In genomic region chr3:75781079-75781745, GRCh38 we compare ENCODE assay signal across 25 cellular contexts. TPM values are rescaled to one million over a fixed set of nuclear protein-coding genes. Genes with fewer than 3 reads are reported as not detected.
DNase-seq lines count a peak whose midpoint lies in the region; ATAC-seq and TF ChIP-seq lines count a peak whose summit lies in the region.
"Had no signal": no experiment of that assay in that cellular context is flagged by ENCODE, and none has a peak within 500 bp of the region (broad histone marks: within the 10 kb centered on the region; RNA-seq: fewer than 3 reads in every experiment).

No MANE protein-coding gene starts in this region.

- H3K27ac Mint-ChIP-seq in activated naive CD4-positive, alpha-beta T cell treated with anti-CD3 and anti-CD28 coated beads for 36 hours: peak overlapping the region; percentile 70
- peak overlapping the region; percentile 34 for H3K27ac Mint-ChIP-seq in stimulated activated memory B cell treated with anti-CD40 and anti-IgM and Interleukin-4, amounts not matched to agents 10 μg/mL and 1 μg/mL and 100 μg/mL, for 72 hours
- H3K27ac Mint-ChIP-seq: activated naive CD8-positive, alpha-beta T cell; memory B cell had no signal

- CTCF ChIA-PET in activated naive CD4-positive, alpha-beta T cell treated with anti-CD3 and anti-CD28 coated beads for 36 hours (lab: Charles Lee): no interaction called here

- H4K20me1 ChIP-seq in MM.1S (ENCODE audit: insufficient read depth, low read length): no peaks in the 10 kb centered on the region

- no peaks in the 10 kb centered on the region for H3K79me2 ChIP-seq in MM.1S (ENCODE audit: low read length)

- no peaks in the 10 kb centered on the region for H3F3A ChIP-seq in MM.1S (ENCODE audit: insufficient read depth, low read length)

- H3K4me3 Mint-ChIP-seq in activated naive CD4-positive, alpha-beta T cell treated with anti-CD3 and anti-CD28 coated beads for 36 hours: no peak overlapping the region
- no peak overlapping the region for H3K4me3 Mint-ChIP-seq in stimulated activated memory B cell treated with anti-CD40 and anti-IgM and Interleukin-4, amounts not matched to agents 10 μg/mL and 1 μg/mL and 100 μg/mL, for 72 hours
- H3K4me3 Mint-ChIP-seq: activated naive CD8-positive, alpha-beta T cell; central memory CD8-positive, alpha-beta T cell; memory B cell had no signal

- H3K27me3 Mint-ChIP-seq in activated naive CD4-positive, alpha-beta T cell treated with anti-CD3 and anti-CD28 coated beads for 36 hours (ENCODE audit: low read depth): no peaks in the 10 kb centered on the region
- peaks cover under 1% of the 10 kb centered on the region for H3K27me3 Mint-ChIP-seq in stimulated activated memory B cell treated with anti-CD40 and anti-IgM and Interleukin-4, amounts not matched to agents 10 μg/mL and 1 μg/mL and 100 μg/mL, for 72 hours
- H3K27me3 Mint-ChIP-seq: activated naive CD8-positive, alpha-beta T cell; central memory CD8-positive, alpha-beta T cell; memory B cell had no signal

- no peak overlapping the region for H3K27ac ChIP-seq in MM.1S (ENCODE audit: low read length)
- H3K27ac ChIP-seq: heart left ventricle, prostate gland, RWPE1, sigmoid colon, suprapubic skin, vagina had no signal

- TF ChIP-seq CTCF in MM.1S (IDR thresholded peaks at IDR 0.05; ENCODE audit: low read length) (no peak), choroid plexus epithelial cell (conservative IDR thresholded peaks at IDR 0.05; ENCODE audit: low read depth, low read length) (no peak)

- H3K36me3 Mint-ChIP-seq in activated naive CD4-positive, alpha-beta T cell treated with anti-CD3 and anti-CD28 coated beads for 36 hours (ENCODE audit: low read depth): peaks cover 81% of the 10 kb centered on the region
- peaks cover 68% of the 10 kb centered on the region for H3K36me3 Mint-ChIP-seq in stimulated activated memory B cell treated with anti-CD40 and anti-IgM and Interleukin-4, amounts not matched to agents 10 μg/mL and 1 μg/mL and 100 μg/mL, for 72 hours

- H3K9me3 ChIP-seq in MM.1S (replicated peaks; ENCODE audit: insufficient read depth, low read length): no peaks in the 10 kb centered on the region
- H3K9me3 ChIP-seq: prostate gland, SK-N-SH, suprapubic skin, vagina had no signal

- no peak overlapping the region for H3K4me3 ChIP-seq in MM.1S (ENCODE audit: low read length)
- no peak overlapping the region for H3K4me3 ChIP-seq in choroid plexus epithelial cell (ENCODE audit: low read depth, low read length)
- H3K4me3 ChIP-seq: heart left ventricle, prostate gland, sigmoid colon, suprapubic skin, vagina had no signal

- no peaks in the 10 kb centered on the region for H3K4me1 ChIP-seq in MM.1S (ENCODE audit: low read length)
- H3K4me1 ChIP-seq: prostate gland had no signal

- H3K9me3 Mint-ChIP-seq in activated naive CD4-positive, alpha-beta T cell treated with anti-CD3 and anti-CD28 coated beads for 36 hours: peaks cover 58% of the 10 kb centered on the region
- H3K9me3 Mint-ChIP-seq in stimulated activated memory B cell treated with anti-CD40 and anti-IgM and Interleukin-4, amounts not matched to agents 10 μg/mL and 1 μg/mL and 100 μg/mL, for 72 hours: peaks cover 19% of the 10 kb centered on the region

- ATAC-seq in stimulated activated memory B cell treated with anti-CD40 and anti-IgM and Interleukin-4, amounts not matched to agents 10 μg/mL and 1 μg/mL and 100 μg/mL, for 72 hours: no peak
- no peak for ATAC-seq in HG02763 (IDR thresholded peaks at IDR 0.05; ENCODE audit: unreplicated experiment)
- no peak for ATAC-seq in HG02852 (IDR thresholded peaks at IDR 0.05; ENCODE audit: unreplicated experiment)
- ATAC-seq: HCT116, heart left ventricle, HepG2 had no signal

- H3K9me2 ChIP-seq in MM.1S (replicated peaks; ENCODE audit: insufficient read depth, low read length): no peaks in the 10 kb centered on the region
- H3K9me2 ChIP-seq: SK-N-SH had no signal

- H3K4me1 Mint-ChIP-seq in activated naive CD4-positive, alpha-beta T cell treated with anti-CD3 and anti-CD28 coated beads for 36 hours (ENCODE audit: low read depth): peaks cover 24% of the 10 kb centered on the region
- H3K4me1 Mint-ChIP-seq in stimulated activated memory B cell treated with anti-CD40 and anti-IgM and Interleukin-4, amounts not matched to agents 10 μg/mL and 1 μg/mL and 100 μg/mL, for 72 hours: peaks cover 14% of the 10 kb centered on the region

- no peaks in the 10 kb centered on the region for H3K36me3 ChIP-seq in MM.1S (replicated peaks; ENCODE audit: insufficient read depth, low read length)
- H3K36me3 ChIP-seq: prostate gland had no signal

- peak; percentile 53 for DNase-seq in activated naive CD4-positive, alpha-beta T cell treated with anti-CD3 and anti-CD28 coated beads for 36 hours
- DNase-seq in activated naive CD4-positive, alpha-beta T cell (lab: John Stamatoyannopoulos, UW): no peak
- DNase-seq in MM.1S (peak; percentile 10), choroid plexus epithelial cell (ENCODE audit: low read depth) (peak; percentile 5)
- DNase-seq: activated CD4-positive, alpha-beta T cell treated with anti-CD3 and anti-CD28 coated beads, Interleukin-2, amount 50 U/mL, for 4 hours; C1 segment of cervical spinal cord; heart left ventricle; Kasumi-1; NCI-H1105; NCI-H2029 treated with DMSO at 0.1 percent for 48 hours; NCI-H2227 treated with DMSO at 0.1 percent for 48 hours; sigmoid colon; SK-N-SH had no signal

- no peaks in the 10 kb centered on the region for H3K27me3 ChIP-seq in MM.1S (replicated peaks; ENCODE audit: insufficient read depth, low read length)
- H3K27me3 ChIP-seq: heart left ventricle, sigmoid colon, suprapubic skin, vagina had no signal

- intact Hi-C loops in activated naive CD4-positive, alpha-beta T cell treated with anti-CD3 and anti-CD28 coated beads for 36 hours (cut with micrococcal nuclease): no loop called here

- no peak overlapping the region for H3K9ac ChIP-seq in MM.1S (ENCODE audit: low read length)
- H3K9ac ChIP-seq: SK-N-SH had no signal

- H3K4me2 ChIP-seq in MM.1S (ENCODE audit: low read depth, low read length): no peak overlapping the region
- H3K4me2 ChIP-seq: SK-N-SH had no signal

- H2AFZ ChIP-seq in MM.1S (ENCODE audit: low read length): no peak overlapping the region

RNA-seq across cellular contexts. Expression of gene ZNF717, which starts 4.1 kb away (rescaled TPM):
- total RNA-seq in activated naive CD4-positive, alpha-beta T cell treated with anti-CD3 and anti-CD28 coated beads for 36 hours: 10 to 100 TPM; 13.0 to 13.5 TPM
- total RNA-seq: HepG2 had no signal

Comparison
In these comparisons a context has a peak if more than half of its experiments do, and no peak if none do; other contexts are left out.
1. DNase-seq: peak in activated naive CD4-positive, alpha-beta T cell treated with anti-CD3 and anti-CD28 coated beads for 36 hours (single experiment), MM.1S (single experiment) and choroid plexus epithelial cell (single experiment); none in activated naive CD4-positive, alpha-beta T cell (0 of 4).